ENCODE assay signal across 9 cellular contexts in the genomic region with DNA sequence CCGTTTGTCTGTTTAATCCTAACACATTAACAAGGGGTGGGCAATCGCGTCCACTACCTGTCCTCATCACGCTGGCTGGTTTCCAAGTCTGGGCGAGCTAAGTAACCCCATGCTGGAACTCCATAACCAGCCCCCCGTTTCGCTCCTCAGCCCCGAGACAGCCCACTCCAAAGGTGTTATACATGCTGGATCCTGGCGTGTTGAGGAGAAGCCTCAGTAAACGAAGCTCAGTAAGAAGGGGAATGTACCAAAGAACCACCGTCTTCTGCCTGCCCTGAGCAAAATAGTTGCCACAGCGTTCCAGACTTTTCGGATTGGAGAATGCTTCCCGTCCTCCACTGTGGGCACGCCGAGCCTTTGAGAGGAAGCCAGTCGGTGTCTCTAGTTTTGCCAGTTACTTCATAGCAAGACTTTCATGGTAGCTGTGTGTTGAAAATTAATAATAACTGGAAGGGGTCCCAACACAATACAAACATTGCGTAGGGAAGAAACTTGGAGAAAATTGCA. TPM values are rescaled to one million over a fixed set of nuclear protein-coding genes. Genes with fewer than 3 reads are reported as not detected.
A peak's percentile ranks its signal among the peaks of the same experiment; 100 is the strongest.
DNase-seq lines count a peak whose midpoint lies in the region; ATAC-seq and FAIRE-seq lines count a peak whose summit lies in the region.
"Had no signal": no experiment of that assay in that cellular context is flagged by ENCODE, and none has a peak within 500 bp of the region (broad histone marks: within the 10 kb centered on the region; RNA-seq: fewer than 3 reads in every experiment).

No MANE protein-coding gene starts in this region.

- no peak for ATAC-seq in effector memory CD8-positive, alpha-beta T cell (replicated peaks)
- ATAC-seq in natural killer cell treated with Interleukin-12 subunit alpha and Interleukin-12 subunit beta and Interleukin-15 and Interleukin-18, amount 100 ng/mL, for 72 hours: no peak
- no peak for ATAC-seq in GM18517 (IDR thresholded peaks at IDR 0.05; ENCODE audit: unreplicated experiment)
- ATAC-seq in HG02763 (IDR thresholded peaks at IDR 0.05; ENCODE audit: unreplicated experiment): no peak

- peak overlapping the region; percentile 88 to 94 for H3K27ac Mint-ChIP-seq in effector memory CD8-positive, alpha-beta T cell
- H3K27ac Mint-ChIP-seq in natural killer cell treated with Interleukin-12 subunit alpha and Interleukin-12 subunit beta and Interleukin-15 and Interleukin-18, amount 100 ng/mL, for 72 hours: peak overlapping the region in 1 of 2 donors; percentile 72

- no peaks in the 10 kb centered on the region for H3K27me3 Mint-ChIP-seq in effector memory CD8-positive, alpha-beta T cell
- H3K27me3 Mint-ChIP-seq in natural killer cell treated with Interleukin-12 subunit alpha and Interleukin-12 subunit beta and Interleukin-15 and Interleukin-18, amount 100 ng/mL, for 72 hours: no peaks in the 10 kb centered on the region

- H3K4me3 Mint-ChIP-seq in effector memory CD8-positive, alpha-beta T cell: peak overlapping the region; percentile 83 to 86
- peak overlapping the region; percentile 72 for H3K4me3 Mint-ChIP-seq in natural killer cell treated with Interleukin-12 subunit alpha and Interleukin-12 subunit beta and Interleukin-15 and Interleukin-18, amount 100 ng/mL, for 72 hours

- H3K4me1 Mint-ChIP-seq in effector memory CD8-positive, alpha-beta T cell (ENCODE audit: low read depth in 2 of 2): peaks cover 15 to 17% of the 10 kb centered on the region in 2 donors
- peaks cover 14 to 16% of the 10 kb centered on the region in 2 donors for H3K4me1 Mint-ChIP-seq in natural killer cell treated with Interleukin-12 subunit alpha and Interleukin-12 subunit beta and Interleukin-15 and Interleukin-18, amount 100 ng/mL, for 72 hours (ENCODE audit: low read depth in 2 of 2)

- DNase-seq in CD1c-positive myeloid dendritic cell (ENCODE audit: extremely low spot score) (peak; percentile 37), NCI-H2227 treated with DMSO at 0.1 percent for 48 hours (lab: John Stamatoyannopoulos, UW) (peak; percentile 48), GM19239 (ENCODE audit: insufficient read length, low spot score) (no peak), NCI-H187 (lab: John Stamatoyannopoulos, UW) (no peak)
- DNase-seq in effector memory CD8-positive, alpha-beta T cell: no peak
- DNase-seq in natural killer cell treated with Interleukin-12 subunit alpha and Interleukin-12 subunit beta and Interleukin-15 and Interleukin-18, amount 100 ng/mL, for 72 hours (ENCODE audit: low spot score): no peak

- H3K9me3 Mint-ChIP-seq in effector memory CD8-positive, alpha-beta T cell: no peaks in the 10 kb centered on the region
- H3K9me3 Mint-ChIP-seq in natural killer cell treated with Interleukin-12 subunit alpha and Interleukin-12 subunit beta and Interleukin-15 and Interleukin-18, amount 100 ng/mL, for 72 hours: no peaks in the 10 kb centered on the region

- H3K36me3 Mint-ChIP-seq in effector memory CD8-positive, alpha-beta T cell (ENCODE audit: insufficient read depth): no peaks in the 10 kb centered on the region
- H3K36me3 Mint-ChIP-seq in natural killer cell treated with Interleukin-12 subunit alpha and Interleukin-12 subunit beta and Interleukin-15 and Interleukin-18, amount 100 ng/mL, for 72 hours: no peaks in the 10 kb centered on the region

- no peak for FAIRE-seq in GM19239 (lab: Jason Lieb, UNC)

RNA-seq across cellular contexts. Expression of a gene that starts 16.1 kb away (rescaled TPM):
- not detected for total RNA-seq in natural killer cell treated with Interleukin-12 subunit alpha and Interleukin-12 subunit beta and Interleukin-15 and Interleukin-18, amount 100 ng/mL, for 72 hours
- total RNA-seq: HT1080 had no signal

RNA-seq across cellular contexts. Expression of a gene that starts 46.9 kb away (rescaled TPM):
- 100 to 1,000 TPM in 1 of 2 donors, 10 to 100 TPM in 1; 41.9 to 126 TPM for total RNA-seq in natural killer cell treated with Interleukin-12 subunit alpha and Interleukin-12 subunit beta and Interleukin-15 and Interleukin-18, amount 100 ng/mL, for 72 hours

RNA-seq across cellular contexts. Expression of a gene that starts 47.0 kb away (rescaled TPM):
- 10 to 100 TPM; 30.5 to 55.4 TPM for total RNA-seq in natural killer cell treated with Interleukin-12 subunit alpha and Interleukin-12 subunit beta and Interleukin-15 and Interleukin-18, amount 100 ng/mL, for 72 hours

Comparison
In these comparisons a context has a peak if more than half of its experiments do, and no peak if none do; other contexts are left out.
1. DNase-seq: peak in CD1c-positive myeloid dendritic cell (single experiment) and NCI-H2227 treated with DMSO at 0.1 percent for 48 hours (single experiment); none in effector memory CD8-positive, alpha-beta T cell (0 of 3), natural killer cell treated with Interleukin-12 subunit alpha and Interleukin-12 subunit beta and Interleukin-15 and Interleukin-18, amount 100 ng/mL, for 72 hours (single experiment), GM19239 (single experiment) and NCI-H187 (0 of 2).